In genomic region chr13:111281751-111282311, GRCh38 we compare ENCODE assay signal across 14 cellular contexts. TPM values are rescaled to one million over a fixed set of nuclear protein-coding genes. Genes with fewer than 3 reads are reported as not detected.
A peak's percentile ranks its signal among the peaks of the same experiment; 100 is the strongest.
DNase-seq lines count a peak whose midpoint lies in the region; ATAC-seq and TF ChIP-seq lines count a peak whose summit lies in the region.
"Had no signal": no experiment of that assay in that cellular context is flagged by ENCODE, and none has a peak within 500 bp of the region (broad histone marks: within the 10 kb centered on the region; RNA-seq: fewer than 3 reads in every experiment).

No MANE protein-coding gene starts in this region.

- no peaks in the 10 kb centered on the region for H3K9me3 ChIP-seq in esophagus squamous epithelium
- no peaks in the 10 kb centered on the region for H3K9me3 ChIP-seq in naive thymus-derived CD4-positive, alpha-beta T cell (ENCODE audit: control insufficient read depth in 2 of 3, low read length in 3 of 3)
- H3K9me3 ChIP-seq: neutrophil, Peyer's patch had no signal

- no peak overlapping the region for H3K4me3 Mint-ChIP-seq in naive thymus-derived CD4-positive, alpha-beta T cell
- H3K4me3 Mint-ChIP-seq: CD8-positive, alpha-beta memory T cell; IgD-negative memory B cell had no signal

- peak; percentile 65 for DNase-seq in AG04449 (ENCODE audit: low read depth, low spot score)
- peak; percentile 62 for DNase-seq in NCI-H774 (lab: John Stamatoyannopoulos, UW)
- DNase-seq in esophagus squamous epithelium (lab: John Stamatoyannopoulos, UW): no peak
- DNase-seq in naive thymus-derived CD4-positive, alpha-beta T cell: no peak
- no peak for DNase-seq in NCI-H187 treated with DMSO at 0.1 percent for 48 hours (lab: John Stamatoyannopoulos, UW)
- DNase-seq in NCI-H2081 treated with DMSO at 0.1 percent for 48 hours (lab: John Stamatoyannopoulos, UW): no peak
- DNase-seq: activated CD8-positive, alpha-beta memory T cell treated with anti-CD3 and anti-CD28 coated beads, Interleukin-2, amount 50 U/mL, for 4 hours; CD8-positive, alpha-beta memory T cell; foreskin melanocyte; Peyer's patch had no signal

- TF ChIP-seq POLR2A in esophagus squamous epithelium (IDR thresholded peaks at IDR 0.05): no peak

- peak overlapping the region; percentile 59 to 87 (median 76) for H3K27ac ChIP-seq in esophagus squamous epithelium
- H3K27ac ChIP-seq in naive thymus-derived CD4-positive, alpha-beta T cell (ENCODE audit: low read depth, low read length): no peak overlapping the region
- H3K27ac ChIP-seq: neutrophil had no signal

- 48 to 54% methylated on average over 10 of the region's 10 CpGs for WGBS in esophagus squamous epithelium, 2 donors

- peaks cover 0 to 1% (median 0%) of the 10 kb centered on the region in 11 donors for H3K9me3 Mint-ChIP-seq in naive thymus-derived CD4-positive, alpha-beta T cell
- H3K9me3 Mint-ChIP-seq: CD8-positive, alpha-beta memory T cell; IgD-negative memory B cell had no signal

- no peak for TF ChIP-seq CTCF in AG04449 (IDR thresholded peaks at IDR 0.05; ENCODE audit: insufficient read depth, low read length, missing control alignments)
- no peak for TF ChIP-seq CTCF in esophagus squamous epithelium (IDR thresholded peaks at IDR 0.05)

- H3K4me1 Mint-ChIP-seq in naive thymus-derived CD4-positive, alpha-beta T cell: peaks cover 0 to 11% (median 0%) of the 10 kb centered on the region in 7 donors
- H3K4me1 Mint-ChIP-seq: CD8-positive, alpha-beta memory T cell had no signal

- H3K36me3 Mint-ChIP-seq in naive thymus-derived CD4-positive, alpha-beta T cell: peaks cover 16 to 77% (median 41%) of the 10 kb centered on the region in 5 donors

- no peaks in the 10 kb centered on the region for H3K27me3 Mint-ChIP-seq in naive thymus-derived CD4-positive, alpha-beta T cell
- H3K27me3 Mint-ChIP-seq: CD8-positive, alpha-beta memory T cell; IgD-negative memory B cell had no signal

- no peak overlapping the region for H3K4me3 ChIP-seq in AG04449 (ENCODE audit: low read depth, low read length)
- no peak overlapping the region for H3K4me3 ChIP-seq in esophagus squamous epithelium
- no peak overlapping the region for H3K4me3 ChIP-seq in naive thymus-derived CD4-positive, alpha-beta T cell (ENCODE audit: low read length)
- H3K4me3 ChIP-seq: Peyer's patch had no signal

- ATAC-seq in naive thymus-derived CD4-positive, alpha-beta T cell: peak; percentile 22
- no peak for ATAC-seq in GM18520 (IDR thresholded peaks at IDR 0.05; ENCODE audit: unreplicated experiment)
- ATAC-seq in HG03280 (IDR thresholded peaks at IDR 0.05; ENCODE audit: unreplicated experiment): no peak

- H3K36me3 ChIP-seq in esophagus squamous epithelium: peaks cover 21 to 79% (median 21%) of the 10 kb centered on the region in 3 donors
- peaks cover 4 to 88% (median 23%) of the 10 kb centered on the region in 3 experiments for H3K36me3 ChIP-seq in naive thymus-derived CD4-positive, alpha-beta T cell (ENCODE audit: control insufficient read depth in 2 of 3, insufficient read depth in 3 of 3, low read length in 3 of 3)

- intact Hi-C loops in esophagus squamous epithelium (cut with DNase I): no loop called here
- intact Hi-C loops in naive thymus-derived CD4-positive, alpha-beta T cell (cut with micrococcal nuclease): no loop called here

- H3K27me3 ChIP-seq in esophagus squamous epithelium: no peaks in the 10 kb centered on the region
- no peaks in the 10 kb centered on the region for H3K27me3 ChIP-seq in naive thymus-derived CD4-positive, alpha-beta T cell (ENCODE audit: control insufficient read depth in 2 of 2, insufficient read depth in 2 of 2, low read length in 2 of 2)
- H3K27me3 ChIP-seq: neutrophil, Peyer's patch had no signal

- POLR2A ChIA-PET in AG04449 (lab: Yijun Ruan, JAX): interaction anchor here (1.5 kb wide), 1 partner anchor 83 kb away, joined by 5 read pairs; no protein-coding TSS in a partner anchor
- POLR2A ChIA-PET in naive thymus-derived CD4-positive, alpha-beta T cell (lab: Charles Lee): no interaction called here

- H3K4me1 ChIP-seq in esophagus squamous epithelium: peaks cover 13 to 45% (median 19%) of the 10 kb centered on the region in 3 donors
- no peaks in the 10 kb centered on the region for H3K4me1 ChIP-seq in naive thymus-derived CD4-positive, alpha-beta T cell (ENCODE audit: control insufficient read depth in 2 of 2, insufficient read depth in 2 of 2, low read length in 2 of 2)
- H3K4me1 ChIP-seq: Peyer's patch had no signal

- CTCF ChIA-PET in AG04449 (lab: Yijun Ruan, JAX): interaction anchor here (1.1 to 1.2 kb wide), 3 partner anchors 9 to 214 kb away, joined by 3 to 7 read pairs (median 3); no protein-coding TSS in a partner anchor
- CTCF ChIA-PET in naive thymus-derived CD4-positive, alpha-beta T cell (lab: Charles Lee): no interaction called here

- no peak overlapping the region for H3K27ac Mint-ChIP-seq in naive thymus-derived CD4-positive, alpha-beta T cell
- H3K27ac Mint-ChIP-seq: IgD-negative memory B cell had no signal

RNA-seq across cellular contexts. Expression of gene TEX29, which starts 38.6 kb away (rescaled TPM):
- not detected for total RNA-seq in esophagus squamous epithelium
- total RNA-seq in naive thymus-derived CD4-positive, alpha-beta T cell: 1 to 10 TPM in 2 of 5 experiments, under 1 TPM in 3; 0.34 to 1.5 (median 0.64) TPM
- not detected for polyA plus RNA-seq in naive thymus-derived CD4-positive, alpha-beta T cell
- total RNA-seq: CD8-positive, alpha-beta memory T cell; Peyer's patch had no signal
- polyA plus RNA-seq: CD8-positive, alpha-beta memory T cell; IgD-negative memory B cell had no signal

Comparison
In these comparisons a context has a peak if more than half of its experiments do, and no peak if none do; other contexts are left out.
1. DNase-seq: peak in AG04449 (single experiment) and NCI-H774 (single experiment); none in esophagus squamous epithelium (single experiment), naive thymus-derived CD4-positive, alpha-beta T cell (0 of 9), NCI-H187 treated with DMSO at 0.1 percent for 48 hours (single experiment) and NCI-H2081 treated with DMSO at 0.1 percent for 48 hours (single experiment).